ENCODE assay signal across 8 cellular contexts in genomic region chr17:48907713-48908046, GRCh38. TPM values are rescaled to one million over a fixed set of nuclear protein-coding genes. Genes with fewer than 3 reads are reported as not detected.
DNase-seq lines count a peak whose midpoint lies in the region; ATAC-seq lines count a peak whose summit lies in the region.

No MANE protein-coding gene starts in this region.

- peaks cover 25% of the 10 kb centered on the region; the same call in 1 of the 2 replicates for H4K20me1 ChIP-seq in Karpas-422 (ENCODE audit: insufficient read depth, low read depth, low read length)

- H2AFZ ChIP-seq in Karpas-422 (ENCODE audit: low read length), result 0 out of 2 replicates have a peak overlapping the region, but pooled peaks have one; percentile 4

- H3K4me3 ChIP-seq in Karpas-422 (ENCODE audit: low read length) (peak overlapping the region; percentile 65), stomach smooth muscle (ENCODE audit: low read length in 2 of 2) (peak overlapping the region; percentile 87 to 92)

- H3K9me2 ChIP-seq in Karpas-422 (replicated peaks; ENCODE audit: insufficient read depth, low read length), result no peaks in the 10 kb centered on the region

- H3K9me3 ChIP-seq in Karpas-422 (ENCODE audit: low read length), result no peaks in the 10 kb centered on the region
- H3K9me3 ChIP-seq in stomach smooth muscle (ENCODE audit: control insufficient read depth in 2 of 2, low read length in 2 of 2), result no peaks in the 10 kb centered on the region

- H3K27ac ChIP-seq in Karpas-422 (ENCODE audit: low read length), result peak overlapping the region; percentile 25
- H3K27ac ChIP-seq in angular gyrus (ENCODE audit: low read depth, low read length), result peak overlapping the region; percentile 95
- peak overlapping the region; percentile 83 for H3K27ac ChIP-seq in stomach smooth muscle (ENCODE audit: low read length)

- H3K27me3 ChIP-seq in Karpas-422 (ENCODE audit: low read length) (no peaks in the 10 kb centered on the region), stomach smooth muscle (ENCODE audit: control insufficient read depth in 1 of 2, insufficient read depth in 2 of 2, low read length in 2 of 2) (no peaks in the 10 kb centered on the region)

- H3K36me3 ChIP-seq in Karpas-422 (ENCODE audit: insufficient read depth, low read length) (peaks cover 28% of the 10 kb centered on the region; the same call in 1 of the 2 replicates), stomach smooth muscle (ENCODE audit: control insufficient read depth in 2 of 2, insufficient read depth in 2 of 2, low read length in 2 of 2) (peaks cover 4 to 8% of the 10 kb centered on the region in 2 donors)

- peaks cover 28% of the 10 kb centered on the region for H3K4me1 ChIP-seq in Karpas-422 (ENCODE audit: low read length)
- peaks cover 23% of the 10 kb centered on the region for H3K4me1 ChIP-seq in stomach smooth muscle (ENCODE audit: control insufficient read depth, insufficient read depth, low read length)

- no peak for ATAC-seq in HG03280 (IDR thresholded peaks at IDR 0.05; ENCODE audit: unreplicated experiment)
- no peak for ATAC-seq in HG03097 (IDR thresholded peaks at IDR 0.05; ENCODE audit: low FRiP score, unreplicated experiment)

- H3K79me2 ChIP-seq in Karpas-422 (ENCODE audit: low read length), result peaks cover 47% of the 10 kb centered on the region

- H3K9ac ChIP-seq in Karpas-422 (ENCODE audit: low read length), result peak overlapping the region; percentile 99
- H3K9ac ChIP-seq in stomach smooth muscle (ENCODE audit: low read length in 2 of 2), result peak overlapping the region; percentile 84 to 95

- H3K4me2 ChIP-seq in Karpas-422 (ENCODE audit: low read depth, low read length, poor library complexity, severe bottlenecking), result peak overlapping the region; percentile 77

- peak; percentile 68 for DNase-seq in ELR (ENCODE audit: low read depth)
- no peak for DNase-seq in Karpas-422
- DNase-seq in iris pigment epithelial cell (ENCODE audit: low read depth), result peak; percentile 77
- DNase-seq in activated CD4-positive, alpha-beta T cell treated with anti-CD3 and anti-CD28 coated beads for 48 hours, result no peak

RNA-seq across cellular contexts. Expression of gene UBE2Z, which starts 0.5 kb away (rescaled TPM):
- 43.8 and 47.1 TPM in 2 replicates for total RNA-seq in Karpas-422 (2014; rRNA removed; shearing (Covaris generic); ENCODE audit: low replicate concordance)

RNA-seq across cellular contexts. Expression of gene ATP5MC1, which starts 15.1 kb away (rescaled TPM):
- total RNA-seq in Karpas-422 (2014; rRNA removed; shearing (Covaris generic); ENCODE audit: low replicate concordance), result 120 and 167 TPM in 2 replicates

RNA-seq across cellular contexts. Expression of gene SNF8, which starts 37.0 kb away (rescaled TPM):
- 56.0 and 165 TPM in 2 replicates for total RNA-seq in Karpas-422 (2014; rRNA removed; shearing (Covaris generic); ENCODE audit: low replicate concordance)

Comparison
In these comparisons a context has a peak if more than half of its experiments do, and no peak if none do; other contexts are left out.
1. DNase-seq: peak in ELR (single experiment) and iris pigment epithelial cell (single experiment); none in Karpas-422 (single experiment) and activated CD4-positive, alpha-beta T cell treated with anti-CD3 and anti-CD28 coated beads for 48 hours (single experiment).
2. H3K27ac ChIP-seq: peak in every context shown above with its lines; median percentile 95 in angular gyrus; 83 in stomach smooth muscle; 25 in Karpas-422.